Comparison of ENCODE assay signal across 22 cellular contexts in genomic region chr17:45168991-45169752, GRCh38. TPM values are rescaled to one million over a fixed set of nuclear protein-coding genes. Genes with fewer than 3 reads are reported as not detected.
A peak's percentile ranks its signal among the peaks of the same experiment; 100 is the strongest.
DNase-seq lines count a peak whose midpoint lies in the region; ATAC-seq and TF ChIP-seq lines count a peak whose summit lies in the region.
"Had no signal": no experiment of that assay in that cellular context is flagged by ENCODE, and none has a peak within 500 bp of the region (broad histone marks: within the 10 kb centered on the region; RNA-seq: fewer than 3 reads in every experiment).

No MANE protein-coding gene starts in this region.

- intact Hi-C loops in Caco-2 (cut with micrococcal nuclease; ENCODE audit: unreplicated experiment) (no loop called here), breast epithelium (cut with DNase I; ENCODE audit: low total_unique reads) (no loop called here), natural killer cell (cut with micrococcal nuclease) (no loop called here)

- H3K27me3 Mint-ChIP-seq in Caco-2 (ENCODE audit: insufficient read depth, unreplicated experiment) (no peaks in the 10 kb centered on the region), natural killer cell (ENCODE audit: low read depth in 2 of 2) (no peaks in the 10 kb centered on the region), T-cell (no peaks in the 10 kb centered on the region)
- H3K27me3 Mint-ChIP-seq: CD4-positive, alpha-beta T cell had no signal

- POLR2A ChIA-PET in Caco-2 (lab: Charles Lee) (interaction anchor here (8.1 kb wide), 1 partner anchor 8 kb away, joined by 183 read pairs; the partner anchor contains the start of gene HEXIM2), T-cell (lab: Charles Lee) (no interaction called here)

- no peak for TF ChIP-seq CTCF in Caco-2 (IDR thresholded peaks at IDR 0.05; ENCODE audit: insufficient read depth in 1 of 2, low read depth in 1 of 2, low read length in 1 of 2, severe bottlenecking in 1 of 2, unreplicated experiment in 1 of 2)
- peak in 1 of 3 donors; percentile 21 for TF ChIP-seq CTCF in breast epithelium (IDR thresholded peaks at IDR 0.05)
- TF ChIP-seq CTCF in natural killer cell (IDR thresholded peaks at IDR 0.05), result no peak

- ATAC-seq in natural killer cell (no peak), T-cell (replicated peaks in 1 of 4) (no peak)
- ATAC-seq: activated CD8-positive, alpha-beta T cell treated with anti-CD3 and anti-CD28 coated beads, Interleukin-2, amount 10 ng/mL, durations not matched to agents 7 days and 5 days; K562 had no signal

- H3K27ac Mint-ChIP-seq in Caco-2 (ENCODE audit: unreplicated experiment), result peak overlapping the region; percentile 94
- peak overlapping the region; percentile 19 to 69 for H3K27ac Mint-ChIP-seq in natural killer cell
- H3K27ac Mint-ChIP-seq in T-cell, result no peak overlapping the region
- H3K27ac Mint-ChIP-seq: activated CD8-positive, alpha-beta T cell treated with anti-CD3 and anti-CD28 coated beads, Interleukin-2, amount 10 ng/mL, durations not matched to agents 7 days and 5 days; CD4-positive, alpha-beta T cell had no signal

- no TSS peak for BruUV-seq in Caco-2 (replicated peaks; lab: Mats Ljungman, UMichigan)

- H3K9me3 ChIP-seq in Caco-2, result no peaks in the 10 kb centered on the region
- H3K9me3 ChIP-seq in breast epithelium, result no peaks in the 10 kb centered on the region

- no peak for TF ChIP-seq POLR2A in breast epithelium (IDR thresholded peaks at IDR 0.05)

- no peak overlapping the region for H3K4me3 Mint-ChIP-seq in Caco-2 (ENCODE audit: unreplicated experiment)
- peak overlapping the region; percentile 9 for H3K4me3 Mint-ChIP-seq in natural killer cell
- H3K4me3 Mint-ChIP-seq in T-cell, result no peak overlapping the region
- H3K4me3 Mint-ChIP-seq: activated CD8-positive, alpha-beta T cell treated with anti-CD3 and anti-CD28 coated beads, Interleukin-2, amount 10 ng/mL, durations not matched to agents 7 days and 5 days; CD4-positive, alpha-beta T cell; nephron progenitor cell had no signal

- H3K36me3 ChIP-seq in Caco-2 (ENCODE audit: control insufficient read depth, insufficient read depth, low read length) (no peaks in the 10 kb centered on the region), breast epithelium (no peaks in the 10 kb centered on the region)

- no peaks in the 10 kb centered on the region for H3K9me3 Mint-ChIP-seq in Caco-2 (ENCODE audit: unreplicated experiment)
- no peaks in the 10 kb centered on the region for H3K9me3 Mint-ChIP-seq in natural killer cell
- no peaks in the 10 kb centered on the region for H3K9me3 Mint-ChIP-seq in T-cell
- H3K9me3 Mint-ChIP-seq: CD4-positive, alpha-beta T cell; nephron progenitor cell had no signal

- peaks cover 27% of the 10 kb centered on the region for H3K36me3 Mint-ChIP-seq in Caco-2 (ENCODE audit: insufficient read depth, unreplicated experiment)
- no peaks in the 10 kb centered on the region for H3K36me3 Mint-ChIP-seq in natural killer cell
- H3K36me3 Mint-ChIP-seq in T-cell, result no peaks in the 10 kb centered on the region

- H3K4me3 ChIP-seq in Caco-2 (ENCODE audit: low read depth, low read length), result no peak overlapping the region
- peak overlapping the region in 2 of 3 donors; percentile 34 to 52 for H3K4me3 ChIP-seq in breast epithelium
- H3K4me3 ChIP-seq: GM23248, hepatocyte, K562 had no signal

- H3K27me3 ChIP-seq in Caco-2 (replicated peaks; ENCODE audit: control insufficient read depth, insufficient read depth, low read length) (no peaks in the 10 kb centered on the region), breast epithelium (no peaks in the 10 kb centered on the region)
- H3K27me3 ChIP-seq: hepatocyte had no signal

- DNase-seq in Caco-2 (no peak), breast epithelium (ENCODE audit: low spot score in 2 of 2) (peak in 1 of 2 donors; percentile 55), natural killer cell (no peak), T-cell (no peak), NCI-H2227 treated with DMSO at 0.1 percent for 48 hours (lab: John Stamatoyannopoulos, UW) (no peak)
- DNase-seq in activated naive CD4-positive, alpha-beta T cell treated with Interleukin-2 at 50 U/mL for 16 hours, result no peak
- DNase-seq: ACHN; activated CD8-positive, alpha-beta T cell treated with anti-CD3 and anti-CD28 coated beads, Interleukin-2, amount 10 ng/mL, durations not matched to agents 7 days and 5 days; CD4-positive, alpha-beta T cell; DND-41; effector CD4-positive, alpha-beta T cell; GM23248; mesendoderm; MV-4-11; NCI-H2029; NCI-H510A; nephron progenitor cell; SHP77; stimulated activated CD4-positive, alpha-beta T cell treated with anti-CD3 and anti-CD28 coated beads, Interleukin-15, amount 100 ng/mL, for 24 hours; stimulated activated naive CD4-positive, alpha-beta T cell treated with Interleukin-2 at 50 U/mL for 16 hours had no signal

- CTCF ChIA-PET in Caco-2 (lab: Charles Lee) (interaction anchor here (4.5 kb wide), 1 partner anchor 34 kb away, joined by 40 read pairs; the partner anchor contains the start of gene ACBD4), T-cell (lab: Charles Lee) (no interaction called here)

- H3K4me1 ChIP-seq in Caco-2 (peaks cover 48% of the 10 kb centered on the region), breast epithelium (peaks cover 8 to 14% of the 10 kb centered on the region in 2 donors)

- H3K4me1 Mint-ChIP-seq in Caco-2 (ENCODE audit: low read depth, unreplicated experiment) (peaks cover 45% of the 10 kb centered on the region), natural killer cell (peaks cover 29 to 52% of the 10 kb centered on the region in 2 donors), T-cell (peaks cover 15 to 29% (median 23%) of the 10 kb centered on the region in 3 donors)

- H3K27ac ChIP-seq in breast epithelium, result peak overlapping the region; percentile 96 to 97

RNA-seq across cellular contexts. Expression of gene HEXIM2, which starts 7.5 kb away (rescaled TPM):
- total RNA-seq in Caco-2 (2022) (12.7 and 13.6 TPM in 2 replicates), breast epithelium (10 to 100 TPM in 2 of 3 donors, 1 to 10 TPM in 1; 6.6 to 13.3 (median 13.2) TPM), natural killer cell (1 to 10 TPM; 4.1 to 5.3 (median 4.5) TPM), T-cell (1 to 10 TPM; 2.0 to 5.8 (median 3.3) TPM)

RNA-seq across cellular contexts. Expression of gene HEXIM1, which starts 20.9 kb away (rescaled TPM):
- total RNA-seq in Caco-2 (2022) (71.0 and 78.0 TPM in 2 replicates), breast epithelium (10 to 100 TPM; 21.3 to 35.6 (median 33.4) TPM), natural killer cell (10 to 100 TPM; 64.9 to 80.7 (median 79.8) TPM), T-cell (10 to 100 TPM; 32.3 to 55.9 (median 34.5) TPM)

RNA-seq across cellular contexts. Expression of gene ACBD4, which starts 33.7 kb away (rescaled TPM):
- 21.2 and 21.6 TPM in 2 replicates for total RNA-seq in Caco-2 (2022)
- total RNA-seq in breast epithelium, result 10 to 100 TPM; 13.8 to 28.8 (median 15.7) TPM
- 10 to 100 TPM; 12.0 to 15.9 (median 14.2) TPM for total RNA-seq in natural killer cell
- 10 to 100 TPM; 28.4 to 48.5 (median 38.9) TPM for total RNA-seq in T-cell

RNA-seq across cellular contexts. Expression of gene PLCD3, which starts 36.9 kb away (rescaled TPM):
- total RNA-seq in Caco-2 (2022), result 74.3 and 88.5 TPM in 2 replicates
- total RNA-seq in breast epithelium, result 10 to 100 TPM; 30.8 to 62.2 (median 41.1) TPM
- total RNA-seq in natural killer cell, result 1 to 10 TPM; 2.5 to 2.9 (median 2.5) TPM
- 1 to 10 TPM; 3.1 to 9.9 (median 4.8) TPM for total RNA-seq in T-cell

RNA-seq across cellular contexts. Expression of gene FMNL1, which starts 52.5 kb away (rescaled TPM):
- 2.8 and 3.0 TPM in 2 replicates for total RNA-seq in Caco-2 (2022)
- total RNA-seq in breast epithelium, result 10 to 100 TPM in 2 of 3 donors, 1 to 10 TPM in 1; 9.2 to 31.2 (median 10.8) TPM
- 100 to 1,000 TPM; 741 to 836 (median 752) TPM for total RNA-seq in natural killer cell
- total RNA-seq in T-cell, result 100 to 1,000 TPM; 362 to 473 (median 457) TPM

Comparison
In these comparisons a context has a peak if more than half of its experiments do, and no peak if none do; other contexts are left out.
1. H3K27ac Mint-ChIP-seq: peak in Caco-2 (single experiment) and natural killer cell (2 of 2); none in T-cell (0 of 2).